ENCODE assay signal across 8 cellular contexts in the genomic region with DNA sequence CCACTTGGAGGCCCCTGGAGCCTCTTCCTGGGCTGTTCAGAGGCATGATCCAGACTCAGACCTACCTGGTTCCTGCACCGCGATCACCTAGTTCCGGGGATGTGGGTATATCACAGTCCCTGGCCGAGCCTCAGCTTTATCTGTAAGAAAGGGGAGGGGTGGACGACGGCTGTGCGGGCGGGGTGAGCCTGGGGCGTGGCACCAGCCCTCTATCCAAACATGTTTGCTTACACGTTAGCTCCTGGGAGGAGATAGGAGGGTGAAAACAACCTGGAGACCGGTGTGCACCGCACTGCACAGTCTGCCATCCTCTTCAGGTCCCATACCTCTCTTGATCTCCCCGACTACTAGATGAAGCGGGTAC. TPM values are rescaled to one million over a fixed set of nuclear protein-coding genes. Genes with fewer than 3 reads are reported as not detected.
DNase-seq lines count a peak whose midpoint lies in the region; ATAC-seq and TF ChIP-seq lines count a peak whose summit lies in the region.

No MANE protein-coding gene starts in this region.

- no peaks in the 10 kb centered on the region for H4K20me1 ChIP-seq in PC-9 (ENCODE audit: insufficient read depth)
- no peaks in the 10 kb centered on the region for H4K20me1 ChIP-seq in osteoblast (ENCODE audit: insufficient read depth, low read length)

- peaks cover 22% of the 10 kb centered on the region for H3F3A ChIP-seq in PC-9 (ENCODE audit: insufficient read depth, low read depth)

- BruUV-seq in PC-9 (replicated peaks; lab: Mats Ljungman, UMichigan) = no TSS peak

- H3K9me3 ChIP-seq in PC-9 (ENCODE audit: insufficient read depth, low read depth) = no peaks in the 10 kb centered on the region
- no peaks in the 10 kb centered on the region for H3K9me3 ChIP-seq in osteoblast (ENCODE audit: low read depth, low read length)

- H3K27me3 ChIP-seq in PC-9 (ENCODE audit: insufficient read depth, low read depth) = no peaks in the 10 kb centered on the region
- H3K27me3 ChIP-seq in osteoblast (ENCODE audit: insufficient read depth, low read length) = no peaks in the 10 kb centered on the region

- H2AFZ ChIP-seq in PC-9 (peak overlapping the region; percentile 84; the same call in 1 of the 2 replicates), osteoblast (ENCODE audit: low read length) (peak overlapping the region; percentile 88)

- H3K4me1 ChIP-seq in PC-9 (replicated peaks; ENCODE audit: insufficient read depth) (peaks cover 31% of the 10 kb centered on the region), osteoblast (ENCODE audit: insufficient read depth, low read length) (peaks cover 12% of the 10 kb centered on the region)

- H3K36me3 ChIP-seq in PC-9 (ENCODE audit: low read depth) = no peaks in the 10 kb centered on the region
- peaks cover 4% of the 10 kb centered on the region for H3K36me3 ChIP-seq in osteoblast (ENCODE audit: insufficient read depth, low read length)

- CTCF ChIA-PET in PC-9 (lab: Charles Lee) = interaction anchor here (0.6 to 0.8 kb wide), 5 partner anchors 10 to 932 kb away, joined by 3 to 7 read pairs (median 4); no protein-coding TSS in a partner anchor

- H3K27ac ChIP-seq in PC-9 (peak overlapping the region; percentile 24), osteoblast (ENCODE audit: low read depth, low read length) (peak overlapping the region; percentile 80)

- POLR2A ChIA-PET in PC-9 (lab: Charles Lee; ENCODE audit: unreplicated experiment) = interaction anchor here (0.6 kb wide), 3 partner anchors 287 to 826 kb away, joined by 3 to 4 read pairs (median 4); no protein-coding TSS in a partner anchor

- H3K4me2 ChIP-seq in PC-9 = peak overlapping the region; percentile 85
- H3K4me2 ChIP-seq in osteoblast (ENCODE audit: insufficient read depth, low read length) = peak overlapping the region; percentile 85

- H3K79me2 ChIP-seq in PC-9 (ENCODE audit: low read depth) (no peaks in the 10 kb centered on the region), osteoblast (ENCODE audit: insufficient read depth, low read length) (peaks cover 6% of the 10 kb centered on the region)

- intact Hi-C loops in PC-9 (cut with micrococcal nuclease; ENCODE audit: unreplicated experiment) = loop anchor here (5.0 kb wide), 1 partner anchor 191 kb away; the partner anchor contains the start of gene ZNF839

- ATAC-seq in GM21529 (IDR thresholded peaks at IDR 0.05; ENCODE audit: unreplicated experiment) = no peak

- TF ChIP-seq CTCF in PC-9 (conservative IDR thresholded peaks at IDR 0.05) = peak; percentile 19; the same call in 1 of the 2 replicates
- TF ChIP-seq CTCF in epithelial cell of proximal tubule (conservative IDR thresholded peaks at IDR 0.05; ENCODE audit: low read depth, low read length) = no peak
- no peak for TF ChIP-seq CTCF in osteoblast (IDR thresholded peaks at IDR 0.05; ENCODE audit: extremely low read depth, low read depth, low read length)

- DNase-seq in COR-L47 (lab: John Stamatoyannopoulos, UW) = peak; percentile 41
- DNase-seq in PC-9 = peak; percentile 66 to 73
- DNase-seq in epithelial cell of proximal tubule (ENCODE audit: low read depth) = no peak
- DNase-seq in osteoblast (ENCODE audit: insufficient read length, low spot score, missing footprints) = peak; percentile 87
- DNase-seq in NCI-H1436 treated with DMSO at 0.1 percent for 48 hours (lab: John Stamatoyannopoulos, UW) = no peak
- DNase-seq in Ammon's horn (ENCODE audit: low spot score) = no peak
- no peak for DNase-seq in NCI-H1092 treated with DMSO at 0.1 percent for 48 hours (lab: John Stamatoyannopoulos, UW)

- peak overlapping the region; percentile 63 for H3K4me3 ChIP-seq in PC-9
- H3K4me3 ChIP-seq in epithelial cell of proximal tubule (ENCODE audit: low read depth, low read length) = peak overlapping the region; percentile 74
- H3K4me3 ChIP-seq in osteoblast (ENCODE audit: insufficient read depth, low read length) = peak overlapping the region; percentile 79

- H3K9me2 ChIP-seq in PC-9 (ENCODE audit: insufficient read depth) = no peaks in the 10 kb centered on the region

RNA-seq across cellular contexts. Expression of gene ANKRD9, which starts 1.2 kb away (rescaled TPM):
- 44.6 and 68.8 TPM in 2 replicates for total RNA-seq in PC-9 (2021)
- total RNA-seq in epithelial cell of proximal tubule = 49.6 and 137 TPM in 2 replicates
- total RNA-seq in osteoblast = 13.6 and 15.6 TPM in 2 replicates

Comparison
In these comparisons a context has a peak if more than half of its experiments do, and no peak if none do; other contexts are left out.
1. DNase-seq: peak in COR-L47 (single experiment), PC-9 (2 of 2) and osteoblast (single experiment); none in epithelial cell of proximal tubule (single experiment), NCI-H1436 treated with DMSO at 0.1 percent for 48 hours (single experiment), Ammon's horn (single experiment) and NCI-H1092 treated with DMSO at 0.1 percent for 48 hours (single experiment).
2. Peak in every context shown above with its lines, with median percentiles within 50 percentile points of each other: H3K4me3 ChIP-seq.